In genomic region chr1:212917134-212917485, GRCh38 we compare ENCODE assay signal across 1 cellular context.
TF ChIP-seq lines count a peak whose summit lies in the region.

No MANE protein-coding gene starts in this region.

TF ChIP-seq in GM23338, 12 proteins besides CTCF, POLR2A, EP300 and RAD21 (continued from another document):
- TF ChIP-seq ZNF462 (CRISPR knock-in tag; IDR thresholded peaks at IDR 0.05) (no peak), ZNF114 (CRISPR knock-in tag; IDR thresholded peaks at IDR 0.05) (no peak)
- TF ChIP-seq, protein P1, sequence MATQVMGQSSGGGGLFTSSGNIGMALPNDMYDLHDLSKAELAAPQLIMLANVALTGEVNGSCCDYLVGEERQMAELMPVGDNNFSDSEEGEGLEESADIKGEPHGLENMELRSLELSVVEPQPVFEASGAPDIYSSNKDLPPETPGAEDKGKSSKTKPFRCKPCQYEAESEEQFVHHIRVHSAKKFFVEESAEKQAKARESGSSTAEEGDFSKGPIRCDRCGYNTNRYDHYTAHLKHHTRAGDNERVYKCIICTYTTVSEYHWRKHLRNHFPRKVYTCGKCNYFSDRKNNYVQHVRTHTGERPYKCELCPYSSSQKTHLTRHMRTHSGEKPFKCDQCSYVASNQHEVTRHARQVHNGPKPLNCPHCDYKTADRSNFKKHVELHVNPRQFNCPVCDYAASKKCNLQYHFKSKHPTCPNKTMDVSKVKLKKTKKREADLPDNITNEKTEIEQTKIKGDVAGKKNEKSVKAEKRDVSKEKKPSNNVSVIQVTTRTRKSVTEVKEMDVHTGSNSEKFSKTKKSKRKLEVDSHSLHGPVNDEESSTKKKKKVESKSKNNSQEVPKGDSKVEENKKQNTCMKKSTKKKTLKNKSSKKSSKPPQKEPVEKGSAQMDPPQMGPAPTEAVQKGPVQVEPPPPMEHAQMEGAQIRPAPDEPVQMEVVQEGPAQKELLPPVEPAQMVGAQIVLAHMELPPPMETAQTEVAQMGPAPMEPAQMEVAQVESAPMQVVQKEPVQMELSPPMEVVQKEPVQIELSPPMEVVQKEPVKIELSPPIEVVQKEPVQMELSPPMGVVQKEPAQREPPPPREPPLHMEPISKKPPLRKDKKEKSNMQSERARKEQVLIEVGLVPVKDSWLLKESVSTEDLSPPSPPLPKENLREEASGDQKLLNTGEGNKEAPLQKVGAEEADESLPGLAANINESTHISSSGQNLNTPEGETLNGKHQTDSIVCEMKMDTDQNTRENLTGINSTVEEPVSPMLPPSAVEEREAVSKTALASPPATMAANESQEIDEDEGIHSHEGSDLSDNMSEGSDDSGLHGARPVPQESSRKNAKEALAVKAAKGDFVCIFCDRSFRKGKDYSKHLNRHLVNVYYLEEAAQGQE (IDR thresholded peaks at IDR 0.05; ENCODE audit: unreplicated experiment) = no peak
- TF ChIP-seq, protein P2, sequence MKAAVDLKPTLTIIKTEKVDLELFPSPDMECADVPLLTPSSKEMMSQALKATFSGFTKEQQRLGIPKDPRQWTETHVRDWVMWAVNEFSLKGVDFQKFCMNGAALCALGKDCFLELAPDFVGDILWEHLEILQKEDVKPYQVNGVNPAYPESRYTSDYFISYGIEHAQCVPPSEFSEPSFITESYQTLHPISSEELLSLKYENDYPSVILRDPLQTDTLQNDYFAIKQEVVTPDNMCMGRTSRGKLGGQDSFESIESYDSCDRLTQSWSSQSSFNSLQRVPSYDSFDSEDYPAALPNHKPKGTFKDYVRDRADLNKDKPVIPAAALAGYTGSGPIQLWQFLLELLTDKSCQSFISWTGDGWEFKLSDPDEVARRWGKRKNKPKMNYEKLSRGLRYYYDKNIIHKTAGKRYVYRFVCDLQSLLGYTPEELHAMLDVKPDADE (IDR thresholded peaks at IDR 0.05) = no peak
